ENCODE assay signal across 14 cellular contexts in the genomic region with DNA sequence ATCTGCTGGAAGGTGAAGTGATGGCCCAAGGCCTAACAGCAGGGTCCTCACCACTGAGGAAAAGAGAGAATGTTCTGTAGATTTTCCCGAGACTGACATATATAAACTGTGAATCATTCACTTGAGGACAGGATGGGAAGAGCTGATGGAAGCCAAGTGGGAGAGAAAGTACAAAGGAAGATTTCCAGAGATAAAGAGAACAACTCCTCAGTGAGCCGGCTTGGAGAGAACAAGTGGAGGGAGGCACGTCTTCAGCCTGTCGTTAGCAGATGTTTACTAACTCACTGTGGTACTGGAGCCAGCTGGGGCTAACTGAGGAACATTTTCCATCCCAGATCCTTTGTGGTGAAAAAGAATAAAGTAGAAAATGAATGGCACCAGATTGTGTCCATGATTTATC.
DNase-seq lines count a peak whose midpoint lies in the region; ATAC-seq, FAIRE-seq and TF ChIP-seq lines count a peak whose summit lies in the region.
"Had no signal": no experiment of that assay in that cellular context is flagged by ENCODE, and none has a peak within 500 bp of the region (broad histone marks: within the 10 kb centered on the region; RNA-seq: fewer than 3 reads in every experiment).

No MANE protein-coding gene starts in this region.

- H3K4me3 ChIP-seq in breast epithelium (no peak overlapping the region), gastroesophageal sphincter (no peak overlapping the region), prostate gland (no peak overlapping the region)
- H3K4me3 ChIP-seq: SJSA1 had no signal

- intact Hi-C loops in breast epithelium (cut with DNase I; ENCODE audit: low total_unique reads) = no loop called here
- intact Hi-C loops in MCF 10A (cut with micrococcal nuclease) = no loop called here
- intact Hi-C loops in prostate gland (cut with DNase I) = loop anchor here (2.0 to 10.0 kb wide), 4 partner anchors 52 to 715 kb away; partner anchors contain the start of gene IGFBP5

- WGBS in gastroesophageal sphincter (ENCODE audit: low coverage in 1 of 2), 2 donors = 4 to 15% methylated on average over 4 of the region's 4 CpGs
- 23% methylated on average over 4 of the region's 4 CpGs for WGBS in prostate gland

- no peaks in the 10 kb centered on the region for H3K27me3 ChIP-seq in breast epithelium
- H3K27me3 ChIP-seq in gastroesophageal sphincter = no peaks in the 10 kb centered on the region
- no peaks in the 10 kb centered on the region for H3K27me3 ChIP-seq in prostate gland (replicated peaks; ENCODE audit: insufficient read depth)
- H3K27me3 ChIP-seq: SJSA1 had no signal

- ATAC-seq in gastroesophageal sphincter = peak; percentile 74
- no peak for ATAC-seq in HG03457 (IDR thresholded peaks at IDR 0.05; ENCODE audit: unreplicated experiment)
- ATAC-seq: WTC11 had no signal

- H3K9me3 ChIP-seq in breast epithelium (no peaks in the 10 kb centered on the region), gastroesophageal sphincter (no peaks in the 10 kb centered on the region), prostate gland (no peaks in the 10 kb centered on the region)
- H3K9me3 ChIP-seq: SJSA1 had no signal

- H3K36me3 ChIP-seq in breast epithelium (no peaks in the 10 kb centered on the region), gastroesophageal sphincter (no peaks in the 10 kb centered on the region), prostate gland (no peaks in the 10 kb centered on the region)
- H3K36me3 ChIP-seq: SJSA1 had no signal

- no TSS peak for BruUV-seq in MCF 10A (replicated peaks; lab: Mats Ljungman, UMichigan)

- no peak for FAIRE-seq in RCC 7860 (lab: Jason Lieb, UNC)

- no peak overlapping the region for H3K4me3 Mint-ChIP-seq in MCF 10A (ENCODE audit: unreplicated experiment)
- H3K4me3 Mint-ChIP-seq: WTC11 had no signal

- POLR2A ChIA-PET in MCF 10A (lab: Yijun Ruan, JAX) = no interaction called here

- CTCF ChIA-PET in MCF 10A (lab: Yijun Ruan, JAX) = no interaction called here

- TF ChIP-seq EP300 in gastroesophageal sphincter (IDR thresholded peaks at IDR 0.05) = no peak

- H3K4me1 ChIP-seq in breast epithelium = no peaks in the 10 kb centered on the region
- peaks cover 7 to 51% (median 23%) of the 10 kb centered on the region in 3 donors for H3K4me1 ChIP-seq in gastroesophageal sphincter
- H3K4me1 ChIP-seq in prostate gland (replicated peaks) = no peaks in the 10 kb centered on the region
- H3K4me1 ChIP-seq: SJSA1 had no signal

- H3K27ac Mint-ChIP-seq in MCF 10A (ENCODE audit: low read depth, unreplicated experiment) = no peak overlapping the region
- H3K27ac Mint-ChIP-seq: WTC11 had no signal

- no peaks in the 10 kb centered on the region for H3K9me3 Mint-ChIP-seq in MCF 10A (ENCODE audit: unreplicated experiment)

- H3K4me1 Mint-ChIP-seq in MCF 10A (ENCODE audit: insufficient read depth, unreplicated experiment) = no peaks in the 10 kb centered on the region
- H3K4me1 Mint-ChIP-seq: WTC11 had no signal

- DNase-seq in breast epithelium (ENCODE audit: low spot score in 2 of 2) (no peak), MCF 10A (ENCODE audit: unreplicated experiment) (no peak), prostate gland (ENCODE audit: low spot score) (no peak), SKM-1 treated with dmso at 0.1 percent for 144 hours (lab: John Stamatoyannopoulos, UW; ENCODE audit: unreplicated experiment) (no peak), RCC 7860 (ENCODE audit: low spot score) (no peak), NCI-H1048 (lab: John Stamatoyannopoulos, UW) (no peak)
- DNase-seq: amygdala, NCI-H1417, NCI-H69, retina had no signal

- TF ChIP-seq CTCF in breast epithelium (IDR thresholded peaks at IDR 0.05) (no peak), MCF 10A (IDR thresholded peaks at IDR 0.05; ENCODE audit: unreplicated experiment) (no peak), gastroesophageal sphincter (IDR thresholded peaks at IDR 0.05) (no peak), prostate gland (IDR thresholded peaks at IDR 0.05) (no peak)

- H3K27ac ChIP-seq in breast epithelium (peak overlapping the region; percentile 71 to 77), gastroesophageal sphincter (peak overlapping the region; percentile 78 to 90 (median 82)), prostate gland (peak overlapping the region; percentile 52 to 61)
- H3K27ac ChIP-seq: SJSA1 had no signal

- no peaks in the 10 kb centered on the region for H3K36me3 Mint-ChIP-seq in MCF 10A (ENCODE audit: insufficient read depth, unreplicated experiment)
- H3K36me3 Mint-ChIP-seq: WTC11 had no signal

- TF ChIP-seq POLR2A in breast epithelium (IDR thresholded peaks at IDR 0.05) (no peak), gastroesophageal sphincter (IDR thresholded peaks at IDR 0.05) (no peak), prostate gland (IDR thresholded peaks at IDR 0.05) (no peak)

- peaks cover 23% of the 10 kb centered on the region for H3K27me3 Mint-ChIP-seq in MCF 10A (ENCODE audit: insufficient read depth, unreplicated experiment)
